In the genomic region with DNA sequence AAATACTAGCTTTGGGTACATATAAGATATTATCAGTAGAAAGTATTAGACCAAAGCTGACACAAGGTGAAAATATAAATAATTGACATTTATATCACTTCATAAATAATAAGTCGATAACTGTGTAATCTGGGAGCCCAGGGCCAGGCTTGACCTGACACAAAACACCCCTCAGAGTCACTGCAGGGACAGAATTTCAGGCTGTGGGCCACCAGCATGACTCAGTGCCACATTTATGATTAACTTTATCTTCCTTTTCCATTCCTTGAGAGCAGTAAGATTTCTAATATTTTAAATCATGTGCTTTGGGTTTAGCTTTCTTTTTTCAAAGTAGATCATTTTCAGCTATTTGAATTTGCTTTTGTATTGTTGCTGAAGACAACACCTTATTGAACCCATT, we compare ENCODE assay signal across 29 cellular contexts.
"Had no signal": no experiment of that assay in that cellular context is flagged by ENCODE, and none has a peak within 500 bp of the region (broad histone marks: within the 10 kb centered on the region; RNA-seq: fewer than 3 reads in every experiment).

No MANE protein-coding gene starts in this region.

- H3K36me3 ChIP-seq: adrenal gland, breast epithelium, cardiac muscle cell, colonic mucosa had no signal

- H3K9me3 ChIP-seq: adrenal gland, colonic mucosa had no signal

- ATAC-seq: activated CD4-positive, alpha-beta T cell treated with anti-CD3 and anti-CD28 coated beads for 36 hours; activated CD8-positive, alpha-beta memory T cell treated with anti-CD3 and anti-CD28 coated beads, Interleukin-2, amount 10 ng/mL, durations not matched to agents 7 days and 5 days; activated CD8-positive, alpha-beta T cell treated with anti-CD3 and anti-CD28 coated beads, Interleukin-2, amount 10 ng/mL, durations not matched to agents 7 days and 5 days; activated naive CD8-positive, alpha-beta T cell treated with anti-CD3 and anti-CD28 coated beads, Interleukin-2, amount 50 U/mL, for 24 hours; esophagus mucosa had no signal

- H3K4me1 ChIP-seq: adrenal gland, breast epithelium, colonic mucosa had no signal

- FAIRE-seq: frontal cortex had no signal

- H3K4me3 ChIP-seq: adrenal gland, breast epithelium, cardiac muscle cell, colonic mucosa had no signal

- H3K27ac ChIP-seq: adrenal gland, breast epithelium, cardiac muscle cell, colonic mucosa had no signal

- DNase-seq: activated CD4-positive, alpha-beta memory T cell treated with anti-CD3 and anti-CD28 coated beads for 36 hours; activated CD4-positive, alpha-beta T cell treated with anti-CD3 and anti-CD28 coated beads for 36 hours; activated CD4-positive, alpha-beta T cell treated with anti-CD3 and anti-CD28 coated beads, Interleukin-2, amount 10 ng/mL, durations not matched to agents 24 days and 14 days; activated CD4-positive, CD25-positive, alpha-beta regulatory T cell; activated CD4-positive, CD25-positive, alpha-beta regulatory T cell treated with anti-CD3 and anti-CD28 coated beads, Interleukin-2, amount 50 U/mL, for 72 hours; activated CD8-positive, alpha-beta memory T cell treated with anti-CD3 and anti-CD28 coated beads, Interleukin-2, amount 10 ng/mL, durations not matched to agents 7 days and 5 days; activated CD8-positive, alpha-beta memory T cell treated with anti-CD3 and anti-CD28 coated beads, Interleukin-2, amount 50 U/mL, for 4 hours; activated CD8-positive, alpha-beta T cell treated with anti-CD3 and anti-CD28 coated beads, Interleukin-2, amount 10 ng/mL, durations not matched to agents 7 days and 5 days; activated effector memory CD4-positive, alpha-beta T cell treated with anti-CD3 and anti-CD28 coated beads, Interleukin-2, amount 50 U/mL, for 16 hours; activated naive CD4-positive, alpha-beta T cell treated with anti-CD3 and anti-CD28 coated beads for 36 hours; activated naive CD8-positive, alpha-beta T cell treated with anti-CD3 and anti-CD28 coated beads for 36 hours; activated naive CD8-positive, alpha-beta T cell treated with anti-CD3 and anti-CD28 coated beads, Interleukin-2, amount 50 U/mL, for 24 hours; activated T-cell treated with anti-CD3 and anti-CD28 coated beads, Interleukin-2, amount 50 U/mL, for 1 hour; activated T-cell treated with anti-CD3 and anti-CD28 coated beads, Interleukin-2, amount 50 U/mL, for 48 hours; adrenal gland; amygdala; aorta; central memory CD4-positive, alpha-beta T cell; cerebellar nuclear complex; colonic mucosa; effector memory CD4-positive, alpha-beta T cell; endodermal cell; foreskin fibroblast; head of caudate nucleus; T-helper 2 cell had no signal

- H3K27me3 ChIP-seq: breast epithelium, cardiac muscle cell, colonic mucosa had no signal
